9 cellular contexts compared by ENCODE assay signal in genomic region chr20:25055711-25056492, GRCh38. TPM values are rescaled to one million over a fixed set of nuclear protein-coding genes. Genes with fewer than 3 reads are reported as not detected.
DNase-seq lines count a peak whose midpoint lies in the region; ATAC-seq, FAIRE-seq and TF ChIP-seq lines count a peak whose summit lies in the region.
"Had no signal": no experiment of that assay in that cellular context is flagged by ENCODE, and none has a peak within 500 bp of the region (broad histone marks: within the 10 kb centered on the region; RNA-seq: fewer than 3 reads in every experiment).

No MANE protein-coding gene starts in this region.

- SMC1A ChIA-PET in GM12878 (lab: Charles Lee; ENCODE audit: uncharacterized antibody, unreplicated experiment) = interaction anchor here (1.1 to 2.6 kb wide), 7 partner anchors 7 to 191 kb away, joined by 3 to 13 read pairs (median 3); partner anchors contain the start of gene PYGB

- H3K4me2 ChIP-seq in HepG2 (ENCODE audit: low read depth, low read length) = peak overlapping the region; percentile 91
- peak overlapping the region; percentile 100 for H3K4me2 ChIP-seq in GM12878 (ENCODE audit: control insufficient read depth, insufficient read depth)

- intact Hi-C loops in HepG2 (cut with micrococcal nuclease; ENCODE audit: unreplicated experiment) (loop anchor here (1.0 to 5.0 kb wide), 3 partner anchors 10 to 39 kb away; no protein-coding TSS in a partner anchor), right lobe of liver (cut with DNase I) (no loop called here), GM12878 (cut with micrococcal nuclease; ENCODE audit: unreplicated experiment) (no loop called here), upper lobe of right lung (cut with DNase I) (no loop called here)

- H3K4me1 ChIP-seq in HepG2 (ENCODE audit: insufficient read depth, low read length) (peaks cover 87% of the 10 kb centered on the region), right lobe of liver (peaks cover 3 to 61% (median 13%) of the 10 kb centered on the region in 4 donors), GM12878 (ENCODE audit: control insufficient read depth, insufficient read depth, low read length) (peaks cover 48% of the 10 kb centered on the region), muscle layer of colon (ENCODE audit: insufficient read depth, low read length) (peaks cover 64% of the 10 kb centered on the region), upper lobe of right lung (peaks cover 68% of the 10 kb centered on the region)

- no peaks in the 10 kb centered on the region for H3K36me3 ChIP-seq in HepG2 (replicated peaks in 1 of 2; ENCODE audit: control insufficient read depth in 1 of 2, insufficient read depth in 2 of 2, low read length in 2 of 2)
- H3K36me3 ChIP-seq in right lobe of liver = no peaks in the 10 kb centered on the region
- H3K36me3 ChIP-seq in GM12878 (ENCODE audit: control insufficient read depth in 2 of 2, insufficient read depth in 2 of 2, low read length in 1 of 2) = no peaks in the 10 kb centered on the region
- no peaks in the 10 kb centered on the region for H3K36me3 ChIP-seq in muscle layer of colon (ENCODE audit: insufficient read depth, low read length)
- H3K36me3 ChIP-seq in upper lobe of right lung = no peaks in the 10 kb centered on the region

- no peak overlapping the region for H2AFZ ChIP-seq in HepG2 (ENCODE audit: low read length)
- H2AFZ ChIP-seq in GM12878 (ENCODE audit: control insufficient read depth, low read depth, low read length) = no peak overlapping the region

- H3K9ac ChIP-seq in HepG2 (ENCODE audit: insufficient read depth, low read depth, low read length) (peak overlapping the region; percentile 67; the same call in 1 of the 2 replicates), GM12878 (ENCODE audit: control insufficient read depth, insufficient read depth, low read length) (no peak overlapping the region; the same call in 1 of the 2 replicates), muscle layer of colon (ENCODE audit: low read length) (peak overlapping the region; percentile 40)

- POLR2A ChIA-PET in HepG2 (lab: Yijun Ruan, JAX) (interaction anchor here (1.8 to 7.7 kb wide), 3 partner anchors 23 to 60 kb away, joined by 4 to 77 read pairs (median 4); no protein-coding TSS in a partner anchor), GM12878 (lab: Charles Lee) (interaction anchor here (0.6 to 1.6 kb wide), 3 partner anchors 10 to 1638 kb away, joined by 3 to 4 read pairs (median 3); no protein-coding TSS in a partner anchor)

- no peaks in the 10 kb centered on the region for H3K9me3 ChIP-seq in HepG2 (ENCODE audit: low read length)
- H3K9me3 ChIP-seq in right lobe of liver = no peaks in the 10 kb centered on the region
- H3K9me3 ChIP-seq in GM12878 (replicated peaks; ENCODE audit: control insufficient read depth, insufficient read depth, low read length) = no peaks in the 10 kb centered on the region
- H3K9me3 ChIP-seq in muscle layer of colon (ENCODE audit: low read length) = no peaks in the 10 kb centered on the region
- H3K9me3 ChIP-seq in upper lobe of right lung = no peaks in the 10 kb centered on the region

- H3K79me2 ChIP-seq in HepG2 (ENCODE audit: insufficient read depth, low read length) (peaks cover 3% of the 10 kb centered on the region), GM12878 (ENCODE audit: control insufficient read depth, insufficient read depth, low read length) (peaks cover 27% of the 10 kb centered on the region)

- TF ChIP-seq CTCF in HepG2 (CRISPR knock-in tag; IDR thresholded peaks at IDR 0.05) = no peak
- TF ChIP-seq CTCF in right lobe of liver (IDR thresholded peaks at IDR 0.05) = no peak
- no peak for TF ChIP-seq CTCF in GM12878 (IDR thresholded peaks at IDR 0.05 in 2 of 3, conservative IDR thresholded peaks at IDR 0.05 in 1 of 3; ENCODE audit: control insufficient read depth in 2 of 3, extremely low read depth in 1 of 3, insufficient read depth in 1 of 3, low read depth in 3 of 3, low read length in 3 of 3)
- no peak for TF ChIP-seq CTCF in upper lobe of right lung (IDR thresholded peaks at IDR 0.05)

- no peak overlapping the region for H3K27ac ChIP-seq in HepG2 (ENCODE audit: extremely low read length, insufficient read depth, low read length)
- H3K27ac ChIP-seq in right lobe of liver = peak overlapping the region in 1 of 3 donors; percentile 29
- H3K27ac ChIP-seq in GM12878 (ENCODE audit: control insufficient read depth, insufficient read depth) = no peak overlapping the region
- peak overlapping the region; percentile 94 for H3K27ac ChIP-seq in muscle layer of colon (ENCODE audit: low read depth, low read length)
- peak overlapping the region; percentile 95 for H3K27ac ChIP-seq in upper lobe of right lung

- RAD21 ChIA-PET in GM12878 (lab: Charles Lee; ENCODE audit: unreplicated experiment) = interaction anchor here (1.1 to 1.7 kb wide), 3 partner anchors 11 to 101 kb away, joined by 3 to 4 read pairs (median 3); no protein-coding TSS in a partner anchor

- BruUV-seq in HepG2 (replicated peaks; lab: Mats Ljungman, UMichigan) = TSS peak; percentile 38
- no TSS peak for BruUV-seq in GM12878 (replicated peaks; lab: Mats Ljungman, UMichigan)

- CTCF ChIA-PET in HepG2 (lab: Yijun Ruan, JAX; ENCODE audit: low intra/inter-chr PET ratio, low total read pairs) (interaction anchor here (1.2 kb wide), 1 partner anchor 124 kb away, joined by 3 read pairs; no protein-coding TSS in a partner anchor), GM12878 (lab: Yijun Ruan, JAX) (interaction anchor here (1.0 to 12.6 kb wide), 3 partner anchors 9 to 62 kb away, joined by 3 to 244 read pairs (median 4); partner anchors contain the start of gene APMAP)

- in situ Hi-C loops in HepG2 (cut with HindIII; ENCODE audit: extremely low pct_ligation_motif_present, low pct_unique_long_range_greater_than_20kb) (no loop called here), GM12878 (cut with MboI) (loop anchor here (10.0 to 25.0 kb wide), 2 partner anchors 349 to 1694 kb away; partner anchors contain the start of genes GINS1, GZF1 and NXT1)

- no peak for DNase-seq in HepG2 (ENCODE audit: low spot score)
- no peak for DNase-seq in right lobe of liver
- DNase-seq in GM12878 (ENCODE audit: low read depth, low spot score) = no peak
- DNase-seq in upper lobe of right lung = no peak
- no peak for DNase-seq in DMS114 treated with DMSO at 0.1 percent for 48 hours (lab: John Stamatoyannopoulos, UW; ENCODE audit: unreplicated experiment)
- DNase-seq in stimulated activated CD4-positive, alpha-beta T cell treated with anti-CD3 and anti-CD28 coated beads, Interleukin-15, amount 100 ng/mL, for 24 hours = no peak
- DNase-seq in NCI-H510A (lab: John Stamatoyannopoulos, UW) = no peak
- DNase-seq: hippocampal formation had no signal

- H4K20me1 ChIP-seq in HepG2 (ENCODE audit: insufficient read depth, low read length) = no peaks in the 10 kb centered on the region; the same call in 1 of the 2 replicates
- H4K20me1 ChIP-seq in GM12878 (ENCODE audit: control insufficient read depth, insufficient read depth) = peaks cover 4% of the 10 kb centered on the region; the same call in 1 of the 2 replicates

- FAIRE-seq in HepG2 (lab: Jason Lieb, UNC) = peak; percentile 67
- no peak for FAIRE-seq in GM12878 (lab: Jason Lieb, UNC)

- TF ChIP-seq POLR2A in HepG2 (IDR thresholded peaks at IDR 0.05; ENCODE audit: insufficient read depth in 1 of 2, low read depth in 2 of 2, low read length in 2 of 2) (no peak), right lobe of liver (IDR thresholded peaks at IDR 0.05) (no peak), GM12878 (IDR thresholded peaks at IDR 0.05; ENCODE audit: low read depth, low read length) (no peak)

- WGBS in HepG2 (ENCODE audit: low lambda C conversion rate) = 38% methylated on average over 8 of the region's 8 CpGs
- 63% methylated on average over 7 of the region's 8 CpGs for WGBS in right lobe of liver (ENCODE audit: insufficient coverage, low coverage, low lambda C conversion rate, missing lambda C conversion rate)
- WGBS in GM12878 (ENCODE audit: insufficient coverage, insufficient replicate concordance, low lambda C conversion rate, missing lambda C conversion rate) = 91% methylated on average over 8 of the region's 8 CpGs

- H3K4me3 ChIP-seq in HepG2 (replicated peaks in 1 of 3; ENCODE audit: insufficient read depth in 1 of 3, low read depth in 2 of 3, low read length in 3 of 3) (peak overlapping the region in 2 of 3 experiments; percentile 64 to 82; a peak in 1 of 6 replicates), right lobe of liver (peak overlapping the region in 1 of 3 donors; percentile 68), GM12878 (peak overlapping the region; percentile 83), muscle layer of colon (ENCODE audit: low read depth in 1 of 2, low read length in 2 of 2) (peak overlapping the region; percentile 80 to 89), upper lobe of right lung (peak overlapping the region; percentile 75)

- TF ChIP-seq RAD21 in HepG2 (CRISPR knock-in tag; IDR thresholded peaks at IDR 0.05) (no peak), GM12878 (IDR thresholded peaks at IDR 0.05; ENCODE audit: insufficient read depth, low read depth, low read length) (no peak)

- ATAC-seq in HepG2 (no peak), right lobe of liver (no peak), GM12878 (no peak), upper lobe of right lung (peak; percentile 2)

- H3K27me3 ChIP-seq in HepG2 (ENCODE audit: control insufficient read depth in 1 of 2, insufficient read depth in 2 of 2, low read length in 2 of 2) (peaks cover 0 to 28% of the 10 kb centered on the region in 2 experiments; a peak in 3 of 5 replicates), right lobe of liver (no peaks in the 10 kb centered on the region), GM12878 (replicated peaks in 1 of 2; ENCODE audit: control insufficient read depth in 2 of 2, insufficient read depth in 2 of 2, low read length in 1 of 2) (peaks cover 0 to 4% of the 10 kb centered on the region in 2 experiments; a peak in 1 of 4 replicates), muscle layer of colon (ENCODE audit: control insufficient read depth in 1 of 2, insufficient read depth in 2 of 2, low read length in 2 of 2) (no peaks in the 10 kb centered on the region), upper lobe of right lung (no peaks in the 10 kb centered on the region)

- TF ChIP-seq EP300 in HepG2 (IDR thresholded peaks at IDR 0.05; ENCODE audit: low read depth in 2 of 2, low read length in 2 of 2) = peak in 1 of 2 experiments; percentile 44; a peak in 1 of 4 replicates
- peak; percentile 31; the same call in 1 of the 2 replicates for TF ChIP-seq EP300 in HepG2 (CRISPR knock-in tag; IDR thresholded peaks at IDR 0.05; ENCODE audit: borderline replicate concordance)
- TF ChIP-seq EP300 in GM12878 (IDR thresholded peaks at IDR 0.05; ENCODE audit: borderline replicate concordance in 1 of 2, control insufficient read depth in 1 of 2, low read depth in 2 of 2, low read length in 2 of 2) = no peak

RNA-seq across cellular contexts. Expression of gene ACSS1, which starts 2.0 kb away (rescaled TPM):
- total RNA-seq in HepG2 (2016; rRNA removed; fragmentation: Illumina TruSeq; extraction: Trizol) (38.2 and 41.6 TPM in 2 replicates), right lobe of liver (1 to 10 TPM; 3.5 to 9.1 (median 6.3) TPM), GM12878 (2014; rRNA removed) (30.5 and 35.2 TPM in 2 replicates), GM12878 (2014; rRNA removed; fragmentation: Illumina TruSeq; extraction: Trizol) (13.1 and 13.6 TPM in 2 replicates), GM12878 (2021) (44.4 and 44.9 TPM in 2 replicates), upper lobe of right lung (37.2 TPM)
- total RNA-seq in HepG2 (2016; cell fraction: cytosol; rRNA removed; fragmentation: Illumina TruSeq; extraction: Trizol; ENCODE audit: low read depth) = 8.4 and 9.3 TPM in 2 replicates
- total RNA-seq in HepG2 (2016; cell fraction: insoluble cytoplasmic fraction; rRNA removed; fragmentation: Illumina TruSeq; extraction: Trizol) = 34.8 and 43.4 TPM in 2 replicates
- 13.0 and 13.5 TPM in 2 replicates for total RNA-seq in HepG2 (2016; cell fraction: membrane; rRNA removed; fragmentation: Illumina TruSeq; extraction: Trizol)
- total RNA-seq in HepG2 (2016; cell fraction: nucleus; rRNA removed; fragmentation: Illumina TruSeq; extraction: Trizol) = 42.3 and 48.2 TPM in 2 replicates
- polyA plus RNA-seq in HepG2 (2011; rRNA removed) (15.2 and 23.3 TPM in 2 replicates), GM12878 (2011; rRNA removed) (22.2 and 31.1 TPM in 2 replicates), GM12878 (2014; fragmentation: Illumina TruSeq; extraction: Trizol) (25.0 and 31.1 TPM in 2 replicates), GM12878 (2014; fragmentation: Nextera tagmentation; extraction: Ambion mirVana) (1 to 10 TPM; 1.3 to 6.7 TPM), GM12878 (2014; rRNA removed) (33.0 and 36.4 TPM in 2 replicates), GM12878 (2016; fragmentation: Nextera tagmentation; extraction: Ambion mirVana) (10 to 100 TPM; 27.4 to 36.6 TPM)
- 16.5 and 17.1 TPM in 2 replicates for polyA plus RNA-seq in HepG2 (2011; cell fraction: cytosol; rRNA removed)
- polyA plus RNA-seq in HepG2 (2011; cell fraction: nucleus; rRNA removed) = 43.9 and 56.8 TPM in 2 replicates
- 4.3 and 9.3 TPM in 2 replicates for polyA plus RNA-seq in HepG2 (2012)
- polyA plus RNA-seq in HepG2 (2016; cell fraction: cytosol; fragmentation: Illumina TruSeq; extraction: Trizol; ENCODE audit: low read depth) = 3.2 and 3.4 TPM in 2 replicates
- 47.8 and 50.2 TPM in 2 replicates for polyA plus RNA-seq in HepG2 (2016; cell fraction: insoluble cytoplasmic fraction; fragmentation: Illumina TruSeq; extraction: Trizol; ENCODE audit: low read depth)
- 9.9 TPM in 2 replicates for polyA plus RNA-seq in HepG2 (2016; cell fraction: membrane; fragmentation: Illumina TruSeq; extraction: Trizol; ENCODE audit: low read depth)
- polyA plus RNA-seq in HepG2 (2016; cell fraction: nucleus; fragmentation: Illumina TruSeq; extraction: Trizol; ENCODE audit: insufficient read depth, low read depth) = 98.7 and 99.6 TPM in 2 replicates
- 0.07 and 45.1 TPM in 2 replicates for polyA minus RNA-seq in HepG2 (2011; rRNA and poly(A)+ RNA removed; ENCODE audit: low replicate concordance)
- polyA minus RNA-seq in HepG2 (2011; cell fraction: cytosol; rRNA and poly(A)+ RNA removed) = 11.7 and 16.0 TPM in 2 replicates
- 13.9 and 19.8 TPM in 2 replicates for polyA minus RNA-seq in HepG2 (2011; cell fraction: nucleus; rRNA and poly(A)+ RNA removed)
- total RNA-seq in GM12878 (2013; cell fraction: nucleolus; rRNA removed) = 29.0 and 30.9 TPM in 2 replicates
- 12.9 TPM for polyA plus RNA-seq in GM12878 (2011; ENCODE audit: low read depth)
- polyA plus RNA-seq in GM12878 (2011; cell fraction: cytosol; rRNA removed) = 42.2 and 43.5 TPM in 2 replicates
- polyA plus RNA-seq in GM12878 (2011; cell fraction: nucleus; rRNA removed) = 71.2 and 72.8 TPM in 2 replicates
- polyA plus RNA-seq in GM12878 (2012) = 23.9 and 24.9 TPM in 2 replicates
- polyA minus RNA-seq in GM12878 (2011; rRNA and poly(A)+ RNA removed) = 38.5 and 48.2 TPM in 2 replicates
- 13.5 and 15.2 TPM in 2 replicates for polyA minus RNA-seq in GM12878 (2011; cell fraction: cytosol; rRNA and poly(A)+ RNA removed)
- polyA minus RNA-seq in GM12878 (2011; cell fraction: nucleus; rRNA and poly(A)+ RNA removed) = 16.3 and 23.6 TPM in 2 replicates

RNA-seq across cellular contexts. Expression of gene VSX1, which starts 26.0 kb away (rescaled TPM):
- total RNA-seq in HepG2 (2016; rRNA removed; fragmentation: Illumina TruSeq; extraction: Trizol) (not detected in 2 replicates), right lobe of liver (under 1 TPM in 2 of 6 experiments, not detected in 4; 0.25 to 0.73 TPM), GM12878 (2014; rRNA removed) (not detected in 2 replicates), GM12878 (2014; rRNA removed; fragmentation: Illumina TruSeq; extraction: Trizol) (not detected in 2 replicates), GM12878 (2021) (not detected in 2 replicates), upper lobe of right lung (not detected)
- total RNA-seq in HepG2 (2016; cell fraction: cytosol; rRNA removed; fragmentation: Illumina TruSeq; extraction: Trizol; ENCODE audit: low read depth) = not detected in 2 replicates
- not detected in 2 replicates for total RNA-seq in HepG2 (2016; cell fraction: insoluble cytoplasmic fraction; rRNA removed; fragmentation: Illumina TruSeq; extraction: Trizol)
- total RNA-seq in HepG2 (2016; cell fraction: membrane; rRNA removed; fragmentation: Illumina TruSeq; extraction: Trizol) = not detected in 2 replicates
- not detected in 2 replicates for total RNA-seq in HepG2 (2016; cell fraction: nucleus; rRNA removed; fragmentation: Illumina TruSeq; extraction: Trizol)
- polyA plus RNA-seq in HepG2 (2011; rRNA removed) (0.04 and 0.05 TPM in 2 replicates), GM12878 (2011; rRNA removed) (0.03 and 0.05 TPM in 2 replicates), GM12878 (2014; fragmentation: Illumina TruSeq; extraction: Trizol) (not detected in 2 replicates), GM12878 (2014; fragmentation: Nextera tagmentation; extraction: Ambion mirVana) (not detected), GM12878 (2014; rRNA removed) (not detected in 2 replicates), GM12878 (2016; fragmentation: Nextera tagmentation; extraction: Ambion mirVana) (not detected)
- polyA plus RNA-seq in HepG2 (2011; cell fraction: cytosol; rRNA removed) = not detected in 2 replicates
- polyA plus RNA-seq in HepG2 (2011; cell fraction: nucleus; rRNA removed) = 0.06 and 0.14 TPM in 2 replicates
- polyA plus RNA-seq in HepG2 (2012) = not detected in 2 replicates
- not detected in 2 replicates for polyA plus RNA-seq in HepG2 (2016; cell fraction: cytosol; fragmentation: Illumina TruSeq; extraction: Trizol; ENCODE audit: low read depth)
- polyA plus RNA-seq in HepG2 (2016; cell fraction: insoluble cytoplasmic fraction; fragmentation: Illumina TruSeq; extraction: Trizol; ENCODE audit: low read depth) = not detected in 2 replicates
- not detected in 2 replicates for polyA plus RNA-seq in HepG2 (2016; cell fraction: membrane; fragmentation: Illumina TruSeq; extraction: Trizol; ENCODE audit: low read depth)
- polyA plus RNA-seq in HepG2 (2016; cell fraction: nucleus; fragmentation: Illumina TruSeq; extraction: Trizol; ENCODE audit: insufficient read depth, low read depth) = not detected in 2 replicates
- polyA minus RNA-seq in HepG2 (2011; rRNA and poly(A)+ RNA removed; ENCODE audit: low replicate concordance) = not detected in 2 replicates
- not detected in 2 replicates for polyA minus RNA-seq in HepG2 (2011; cell fraction: cytosol; rRNA and poly(A)+ RNA removed)
- polyA minus RNA-seq in HepG2 (2011; cell fraction: nucleus; rRNA and poly(A)+ RNA removed) = 0.75 TPM in 1 of 2 replicates, not detected in the other
- not detected in 2 replicates for total RNA-seq in GM12878 (2013; cell fraction: nucleolus; rRNA removed)
- polyA plus RNA-seq in GM12878 (2011; ENCODE audit: low read depth) = not detected
- polyA plus RNA-seq in GM12878 (2011; cell fraction: cytosol; rRNA removed) = 0.03 TPM in 1 of 2 replicates, not detected in the other
- 0.12 TPM in 1 of 2 replicates, not detected in the other for polyA plus RNA-seq in GM12878 (2011; cell fraction: nucleus; rRNA removed)
- polyA plus RNA-seq in GM12878 (2012) = not detected in 2 replicates
- polyA minus RNA-seq in GM12878 (2011; rRNA and poly(A)+ RNA removed) = not detected in 2 replicates
- not detected in 2 replicates for polyA minus RNA-seq in GM12878 (2011; cell fraction: cytosol; rRNA and poly(A)+ RNA removed)
- polyA minus RNA-seq in GM12878 (2011; cell fraction: nucleus; rRNA and poly(A)+ RNA removed) = not detected in 2 replicates

Comparison
In these comparisons a context has a peak if more than half of its experiments do, and no peak if none do; other contexts are left out.
1. H3K27ac ChIP-seq: peak in muscle layer of colon (single experiment) and upper lobe of right lung (single experiment); none in HepG2 (single experiment) and GM12878 (single experiment).
2. Of the 75 proteins assayed by ChIP-seq in both HepG2 and GM12878: peak only in HepG2: ATF3, DPF2, EP300, ESRRA and TARDBP; only in GM12878: none; in both: none; in neither: 69; mixed calls (peak in some experiments, not most) for 1.